29 cellular contexts compared by ENCODE assay signal in the genomic region with DNA sequence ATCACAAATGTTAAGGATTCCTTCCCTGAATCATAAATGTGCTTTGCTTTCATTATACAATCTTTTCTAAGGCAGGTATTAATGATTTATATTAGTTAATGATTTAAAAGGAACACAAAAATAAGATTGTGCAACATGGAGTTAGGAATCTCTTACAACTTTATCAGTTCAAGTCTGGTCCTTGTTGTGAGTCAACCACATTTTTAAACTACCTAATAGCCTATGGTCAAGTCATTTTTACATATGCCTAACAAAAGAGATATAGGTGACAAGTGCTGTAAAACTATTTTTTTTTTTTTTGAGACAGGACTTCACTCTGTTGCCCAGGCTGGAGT. TPM values are rescaled to one million over a fixed set of nuclear protein-coding genes. Genes with fewer than 3 reads are reported as not detected.
A peak's percentile ranks its signal among the peaks of the same experiment; 100 is the strongest.
DNase-seq lines count a peak whose midpoint lies in the region; ATAC-seq, FAIRE-seq and TF ChIP-seq lines count a peak whose summit lies in the region.
"Had no signal": no experiment of that assay in that cellular context is flagged by ENCODE, and none has a peak within 500 bp of the region (broad histone marks: within the 10 kb centered on the region; RNA-seq: fewer than 3 reads in every experiment).

No MANE protein-coding gene starts in this region.

- TF ChIP-seq POLR2A in HCT116 (IDR thresholded peaks at IDR 0.05; ENCODE audit: borderline replicate concordance, extremely low read depth, insufficient read depth, insufficient read length) (no peak), body of pancreas (IDR thresholded peaks at IDR 0.05) (no peak)

- no peak overlapping the region for H3K27ac Mint-ChIP-seq in stimulated activated naive CD8-positive, alpha-beta T cell treated with anti-CD3 and anti-CD28 coated beads, Interleukin-15, amount 100 ng/mL, for 72 hours
- H3K27ac Mint-ChIP-seq: activated CD8-positive, alpha-beta T cell treated with anti-CD3 and anti-CD28 coated beads, Interleukin-2, amount 10 ng/mL, durations not matched to agents 7 days and 5 days; activated T-helper 17 cell treated with anti-CD3 and anti-CD28 coated beads, Interleukin-2, amount 50 U/mL, for 72 hours; B cell; CD8-positive, alpha-beta memory T cell; H9 had no signal

- H3K4me3 ChIP-seq in HCT116 (replicated peaks in 1 of 2; ENCODE audit: low read depth in 1 of 2, low read length in 2 of 2) (no peak overlapping the region), body of pancreas (no peak overlapping the region), small intestine (ENCODE audit: low read depth in 1 of 2, low read length in 2 of 2) (peak overlapping the region in 1 of 2 donors; percentile 36)
- H3K4me3 ChIP-seq: skin epidermis, thoracic aorta, vagina had no signal

- no peaks in the 10 kb centered on the region for H3K79me2 ChIP-seq in HCT116 (ENCODE audit: insufficient read depth, low read length)

- TF ChIP-seq CTCF in HCT116 (IDR thresholded peaks at IDR 0.05 in 2 of 3, conservative IDR thresholded peaks at IDR 0.05 in 1 of 3; ENCODE audit: borderline replicate concordance in 1 of 3, insufficient read depth in 1 of 3, low read depth in 2 of 3, low read length in 2 of 3) (no peak), body of pancreas (IDR thresholded peaks at IDR 0.05) (no peak)

- H3K4me1 Mint-ChIP-seq in stimulated activated naive CD8-positive, alpha-beta T cell treated with anti-CD3 and anti-CD28 coated beads, Interleukin-15, amount 100 ng/mL, for 72 hours, result no peaks in the 10 kb centered on the region
- H3K4me1 Mint-ChIP-seq: activated T-helper 17 cell treated with anti-CD3 and anti-CD28 coated beads, Interleukin-2, amount 50 U/mL, for 72 hours; B cell; CD8-positive, alpha-beta memory T cell had no signal

- DNase-seq in HCT116 (ENCODE audit: low read depth, low spot score) (no peak), body of pancreas (no peak), left colon (no peak), small intestine (peak; percentile 81), NCI-H1694 treated with DMSO at 0.1 percent for 48 hours (lab: John Stamatoyannopoulos, UW) (no peak), dermis blood vessel endothelial cell (no peak)
- no peak for DNase-seq in stimulated activated naive CD8-positive, alpha-beta T cell treated with anti-CD3 and anti-CD28 coated beads, Interleukin-15, amount 100 ng/mL, for 72 hours
- DNase-seq: activated CD4-positive, alpha-beta T cell treated with anti-CD3 and anti-CD28 coated beads for 4 hours; activated CD8-positive, alpha-beta T cell treated with anti-CD3 and anti-CD28 coated beads, Interleukin-2, amount 10 ng/mL, durations not matched to agents 7 days and 5 days; activated naive CD4-positive, alpha-beta T cell treated with anti-CD3 and anti-CD28 coated beads, Interleukin-2, amount 50 U/mL, for 16 hours; amygdala; CD8-positive, alpha-beta memory T cell; DMS153; H9; NCI-H1048; NCI-H1694; NCI-H446 treated with DMSO at 0.1 percent for 48 hours; NCI-H774; stimulated activated CD4-positive, alpha-beta T cell treated with anti-CD3 and anti-CD28 coated beads, Interleukin-1b, Interleukin-23, amount 100 ng/mL, for 48 hours; stimulated activated naive CD8-positive, alpha-beta T cell treated with anti-CD3 and anti-CD28 coated beads, Interleukin-15, Interleukin-2, amounts not matched to agents 100 U/mL and 50 U/mL, for 24 hours; WERI-Rb-1 had no signal

- H3K27me3 Mint-ChIP-seq in stimulated activated naive CD8-positive, alpha-beta T cell treated with anti-CD3 and anti-CD28 coated beads, Interleukin-15, amount 100 ng/mL, for 72 hours, result no peaks in the 10 kb centered on the region

- H3K4me1 ChIP-seq in HCT116 (ENCODE audit: control insufficient read depth in 1 of 2, insufficient read depth in 2 of 2, low read length in 2 of 2), result peaks cover 14 to 18% of the 10 kb centered on the region in 2 experiments
- peaks cover 30% of the 10 kb centered on the region for H3K4me1 ChIP-seq in body of pancreas
- H3K4me1 ChIP-seq in small intestine (ENCODE audit: control insufficient read depth in 2 of 2, insufficient read depth in 1 of 2, low read depth in 1 of 2, low read length in 1 of 2), result peaks cover 0 to 4% of the 10 kb centered on the region in 2 donors
- H3K4me1 ChIP-seq: vagina had no signal

- POLR2A ChIA-PET in HCT116 (lab: Charles Lee), result no interaction called here

- H3K27ac ChIP-seq in HCT116 (ENCODE audit: low read depth, low read length), result no peak overlapping the region
- H3K27ac ChIP-seq in body of pancreas, result peak overlapping the region; percentile 37 to 85 (median 60)
- H3K27ac ChIP-seq in small intestine (ENCODE audit: low read depth in 1 of 2, low read length in 1 of 2), result peak overlapping the region in 1 of 2 donors; percentile 48
- H3K27ac ChIP-seq: epithelial cell of prostate, vagina, WERI-Rb-1 had no signal

- no TSS peak for BruUV-seq in HCT116 (replicated peaks; lab: Mats Ljungman, UMichigan)

- no peak overlapping the region for H3K4me3 Mint-ChIP-seq in stimulated activated naive CD8-positive, alpha-beta T cell treated with anti-CD3 and anti-CD28 coated beads, Interleukin-15, amount 100 ng/mL, for 72 hours
- H3K4me3 Mint-ChIP-seq: activated CD8-positive, alpha-beta T cell treated with anti-CD3 and anti-CD28 coated beads, Interleukin-2, amount 10 ng/mL, durations not matched to agents 7 days and 5 days; activated T-helper 17 cell treated with anti-CD3 and anti-CD28 coated beads, Interleukin-2, amount 50 U/mL, for 72 hours; B cell; CD8-positive, alpha-beta memory T cell; H9 had no signal

- peak overlapping the region; percentile 72 for H3K4me2 ChIP-seq in HCT116 (ENCODE audit: low read length)

- peak; percentile 67 for FAIRE-seq in small intestine (lab: Jason Lieb, UNC)
- FAIRE-seq: GM12892 had no signal

- RAD21 ChIA-PET in HCT116 (lab: Charles Lee; ENCODE audit: low non-redundant PET in 1 of 2, low total read pairs in 2 of 2, uncharacterized antibody in 2 of 2, unreplicated experiment in 2 of 2), result no interaction called here

- H3K36me3 ChIP-seq in HCT116 (ENCODE audit: control insufficient read depth in 1 of 2, insufficient read depth in 2 of 2, low read length in 2 of 2) (no peaks in the 10 kb centered on the region), body of pancreas (replicated peaks in 1 of 2; ENCODE audit: insufficient read depth in 1 of 2, low read depth in 2 of 2) (no peaks in the 10 kb centered on the region), small intestine (ENCODE audit: control insufficient read depth in 2 of 2, insufficient read depth in 2 of 2, low read length in 2 of 2) (no peaks in the 10 kb centered on the region)
- H3K36me3 ChIP-seq: thoracic aorta, vagina, WERI-Rb-1 had no signal

- TF ChIP-seq RAD21 in HCT116 (IDR thresholded peaks at IDR 0.05; ENCODE audit: low read depth), result no peak

- H3K9me2 ChIP-seq in HCT116 (ENCODE audit: insufficient read depth), result no peaks in the 10 kb centered on the region

- H3K9me3 Mint-ChIP-seq in stimulated activated naive CD8-positive, alpha-beta T cell treated with anti-CD3 and anti-CD28 coated beads, Interleukin-15, amount 100 ng/mL, for 72 hours, result no peaks in the 10 kb centered on the region
- H3K9me3 Mint-ChIP-seq: activated T-helper 17 cell treated with anti-CD3 and anti-CD28 coated beads, Interleukin-2, amount 50 U/mL, for 72 hours; CD8-positive, alpha-beta memory T cell; H9 had no signal

- H3K9ac ChIP-seq in HCT116 (ENCODE audit: low read length), result no peak overlapping the region

- H4K20me1 ChIP-seq in HCT116 (ENCODE audit: insufficient read depth), result no peaks in the 10 kb centered on the region

- intact Hi-C loops in HCT116 (cut with micrococcal nuclease), result no loop called here
- intact Hi-C loops in body of pancreas (cut with DNase I), result no loop called here
- intact Hi-C loops in left colon (cut with DNase I, micrococcal nuclease), result no loop called here

- no peak overlapping the region for H2AFZ ChIP-seq in HCT116 (ENCODE audit: low read depth, low read length, poor library complexity, severe bottlenecking)

- ATAC-seq in HCT116 (no peak), body of pancreas (peak; percentile 74), left colon (peak; percentile 6), GM21825 (IDR thresholded peaks at IDR 0.05; ENCODE audit: unreplicated experiment) (no peak)
- ATAC-seq in stimulated activated naive CD8-positive, alpha-beta T cell treated with anti-CD3 and anti-CD28 coated beads, Interleukin-15, amount 100 ng/mL, for 72 hours, result no peak
- ATAC-seq: activated CD8-positive, alpha-beta T cell treated with anti-CD3 and anti-CD28 coated beads, Interleukin-2, amount 10 ng/mL, durations not matched to agents 7 days and 5 days; activated T-helper 17 cell treated with anti-CD3 and anti-CD28 coated beads, Interleukin-2, amount 50 U/mL, for 72 hours; stimulated activated naive CD8-positive, alpha-beta T cell treated with anti-CD3 and anti-CD28 coated beads, Interleukin-15, Interleukin-2, amounts not matched to agents 100 U/mL and 50 U/mL, for 24 hours had no signal

- H3K9me3 ChIP-seq in HCT116 (ENCODE audit: control insufficient read depth in 1 of 2, insufficient read depth in 1 of 2, low read depth in 1 of 2, low read length in 2 of 2), result 0 out of 4 replicates have a peak, but pooled peaks cover 0 to 3% of the 10 kb centered on the region in 2 experiments
- no peaks in the 10 kb centered on the region for H3K9me3 ChIP-seq in body of pancreas
- H3K9me3 ChIP-seq in small intestine (ENCODE audit: control insufficient read depth, low read depth), result no peaks in the 10 kb centered on the region
- H3K9me3 ChIP-seq: thoracic aorta, vagina had no signal

- CTCF ChIA-PET in HCT116 (lab: Charles Lee), result no interaction called here

- H3K27me3 ChIP-seq in HCT116 (ENCODE audit: insufficient read depth, low read length) (no peaks in the 10 kb centered on the region), body of pancreas (no peaks in the 10 kb centered on the region), small intestine (ENCODE audit: control insufficient read depth in 2 of 2, insufficient read depth in 2 of 2, low read length in 2 of 2) (no peaks in the 10 kb centered on the region)
- H3K27me3 ChIP-seq: vagina had no signal

TF ChIP-seq in HCT116, 20 proteins besides CTCF, POLR2A, EP300 and RAD21 (continues in another document):
- TF ChIP-seq ELF1 (IDR thresholded peaks at IDR 0.05; ENCODE audit: borderline replicate concordance, low read depth) (no peak), SIN3A (IDR thresholded peaks at IDR 0.05; ENCODE audit: low read depth) (no peak), ZFX (IDR thresholded peaks at IDR 0.05) (no peak)
- TF ChIP-seq, protein P1, sequence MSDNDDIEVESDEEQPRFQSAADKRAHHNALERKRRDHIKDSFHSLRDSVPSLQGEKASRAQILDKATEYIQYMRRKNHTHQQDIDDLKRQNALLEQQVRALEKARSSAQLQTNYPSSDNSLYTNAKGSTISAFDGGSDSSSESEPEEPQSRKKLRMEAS (IDR thresholded peaks at IDR 0.05), result no peak

RNA-seq across cellular contexts. Expression of gene INPP1, which starts 8.2 kb away (rescaled TPM):
- total RNA-seq in HCT116 (2021; ENCODE audit: unreplicated experiment), result 19.6 TPM
- 14.3 and 18.5 TPM in 2 replicates for polyA plus RNA-seq in HCT116 (2012)
- 10 to 100 TPM; 17.6 to 19.8 TPM for total RNA-seq in body of pancreas
- total RNA-seq in left colon, result 10 to 100 TPM; 39.8 to 45.8 TPM
- 10 to 100 TPM; 32.8 to 77.2 (median 74.6) TPM for polyA plus RNA-seq in small intestine
- 14.5 and 26.9 TPM in 2 replicates for total RNA-seq in dermis blood vessel endothelial cell

RNA-seq across cellular contexts. Expression of gene HIBCH, which starts 15.6 kb away (rescaled TPM):
- total RNA-seq in HCT116 (2021; ENCODE audit: unreplicated experiment) (24.7 TPM), body of pancreas (10 to 100 TPM; 19.4 to 21.3 TPM), left colon (10 to 100 TPM; 51.4 to 66.1 TPM), dermis blood vessel endothelial cell (22.6 and 26.2 TPM in 2 replicates)
- 4.4 and 7.7 TPM in 2 replicates for polyA plus RNA-seq in HCT116 (2012)
- 10 to 100 TPM; 27.0 to 45.5 (median 28.6) TPM for polyA plus RNA-seq in small intestine

Comparison
In these comparisons a context has a peak if more than half of its experiments do, and no peak if none do; other contexts are left out.
1. ATAC-seq: peak in body of pancreas (single experiment) and left colon (single experiment); none in HCT116 (single experiment), GM21825 (single experiment) and stimulated activated naive CD8-positive, alpha-beta T cell treated with anti-CD3 and anti-CD28 coated beads, Interleukin-15, amount 100 ng/mL, for 72 hours (single experiment).